ENCODE assay signal across 2 cellular contexts in genomic region chr11:61957028-61957770, GRCh38.
TF ChIP-seq lines count a peak whose summit lies in the region.

No MANE protein-coding gene starts in this region.

TF ChIP-seq in A549, 52 proteins besides CTCF, POLR2A, EP300 and RAD21:
- no peak for TF ChIP-seq FOXS1 (CRISPR knock-in tag; IDR thresholded peaks at IDR 0.05)

TF ChIP-seq in H1, 55 proteins besides CTCF, POLR2A, EP300 and RAD21:
- no peak for TF ChIP-seq SRF (IDR thresholded peaks at IDR 0.05; ENCODE audit: low read depth, low read length)
- TF ChIP-seq CHD2 (IDR thresholded peaks at IDR 0.05; ENCODE audit: low read length) = no peak
- no peak for TF ChIP-seq TAF7 (optimal IDR thresholded peaks at IDR 0.05; ENCODE audit: borderline replicate concordance, low read depth, low read length)
- TF ChIP-seq GTF2F1 (IDR thresholded peaks at IDR 0.05; ENCODE audit: borderline replicate concordance, low read depth, low read length) = no peak
- TF ChIP-seq CBX5 (IDR thresholded peaks at IDR 0.05; ENCODE audit: low read depth, low read length) = no peak
- no peak for TF ChIP-seq SIN3A (conservative IDR thresholded peaks at IDR 0.05 in 1 of 2, IDR thresholded peaks at IDR 0.05 in 1 of 2; ENCODE audit: low read depth in 1 of 2, low read length in 2 of 2)
- TF ChIP-seq SIX5 (IDR thresholded peaks at IDR 0.05; ENCODE audit: low read depth, low read length) = no peak
- no peak for TF ChIP-seq RXRA (IDR thresholded peaks at IDR 0.05; ENCODE audit: insufficient read depth, low read depth, low read length)
- TF ChIP-seq BCL11A (IDR thresholded peaks at IDR 0.05; ENCODE audit: low read depth in 2 of 2, low read length in 2 of 2) = no peak
- no peak for TF ChIP-seq RBBP5 (IDR thresholded peaks at IDR 0.05; ENCODE audit: borderline replicate concordance, low read depth, low read length)
- no peak for TF ChIP-seq TBP (IDR thresholded peaks at IDR 0.05; ENCODE audit: low read depth, low read length)
- no peak for TF ChIP-seq CEBPB (IDR thresholded peaks at IDR 0.05; ENCODE audit: low read depth, low read length)
- TF ChIP-seq EZH2 (IDR thresholded peaks at IDR 0.05; ENCODE audit: low read depth, low read length, severe bottlenecking) = no peak
- no peak for TF ChIP-seq TAF1 (IDR thresholded peaks at IDR 0.05; ENCODE audit: low read depth, low read length)
